ENCODE assay signal across 8 cellular contexts in the genomic region with DNA sequence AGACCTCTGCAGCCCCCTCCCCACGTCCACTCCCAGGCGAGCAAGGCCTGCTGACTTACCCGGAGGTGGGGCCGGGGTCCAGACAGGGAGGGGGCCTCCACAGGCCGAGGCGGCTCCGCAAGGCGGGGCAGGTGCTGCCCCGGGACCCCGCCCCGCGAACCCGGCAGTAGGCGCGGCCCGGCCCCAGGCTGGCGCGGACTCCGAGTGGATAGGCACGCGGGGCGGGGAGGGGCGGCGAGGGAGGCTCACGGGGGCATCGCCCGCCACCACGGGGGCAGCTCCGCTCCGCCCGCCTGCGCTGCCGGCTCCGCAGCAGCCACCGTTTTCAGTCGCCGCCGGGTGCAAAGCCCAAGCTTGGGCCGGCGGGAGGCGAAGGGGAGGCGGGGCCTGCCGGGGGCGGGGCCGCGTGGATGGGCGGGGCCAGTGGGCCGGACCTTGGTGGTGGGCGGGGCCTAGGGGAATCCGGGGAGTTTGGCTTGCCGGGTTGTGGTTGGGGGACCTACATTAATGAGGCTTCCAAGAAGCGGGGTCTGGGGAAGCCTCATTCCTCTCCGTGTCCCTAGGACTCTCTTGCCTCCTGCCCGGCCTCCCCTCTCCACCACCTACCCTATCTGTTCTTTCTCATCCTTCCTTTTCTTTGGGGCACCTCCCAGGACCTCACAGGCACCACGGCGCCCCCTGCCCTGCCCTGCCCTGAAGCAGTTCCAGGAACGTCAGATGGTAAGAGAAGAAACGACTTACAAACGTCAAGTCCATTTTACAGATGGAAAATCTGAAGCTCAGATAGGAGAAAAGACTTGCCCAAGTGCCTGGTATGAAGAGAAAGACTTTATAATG.
DNase-seq lines count a peak whose midpoint lies in the region; ATAC-seq and TF ChIP-seq lines count a peak whose summit lies in the region.

A gene (minus strand): TSS at position 348 of the 837 bp plus-strand sequence. CDS start 23,757 bp downstream, outside the sequence.

- ATAC-seq in GM18870 (IDR thresholded peaks at IDR 0.05; ENCODE audit: unreplicated experiment): no peak

- DNase-seq in GM03348 (ENCODE audit: low spot score) (peak; percentile 96), HFF-Myc (ENCODE audit: extremely low read depth, low read depth) (no peak), NCI-H1092 treated with DMSO at 0.1 percent for 48 hours (lab: John Stamatoyannopoulos, UW) (peak; percentile 78), T-helper 22 cell (ENCODE audit: low read depth) (peak; percentile 69), anterior cingulate cortex (lab: John Stamatoyannopoulos, UW) (peak in 55 of 58 donors; percentile 29 to 90 (median 67)), hypothalamus (lab: John Stamatoyannopoulos, UW) (peak in 49 of 51 donors; percentile 15 to 86 (median 63)), skeletal muscle cell (ENCODE audit: low read depth) (no peak)

- peak within 1 kb of the TSS; percentile 33 for H3K4me3 ChIP-seq in HFF-Myc (replicated peaks; ENCODE audit: low read depth, low read length)
- H3K4me3 ChIP-seq in skeletal muscle cell (ENCODE audit: low read depth, low read length): peak within 1 kb of the TSS; percentile 43

- TF ChIP-seq CTCF in HFF-Myc (IDR thresholded peaks at IDR 0.05; ENCODE audit: low read depth, low read length, missing control alignments): no peak

Comparison
In these comparisons a context has a peak if more than half of its experiments do, and no peak if none do; other contexts are left out.
1. DNase-seq: peak in GM03348 (single experiment), NCI-H1092 treated with DMSO at 0.1 percent for 48 hours (single experiment), T-helper 22 cell (single experiment), anterior cingulate cortex (55 of 58) and hypothalamus (49 of 51); none in HFF-Myc (single experiment) and skeletal muscle cell (single experiment).